In the genomic region with DNA sequence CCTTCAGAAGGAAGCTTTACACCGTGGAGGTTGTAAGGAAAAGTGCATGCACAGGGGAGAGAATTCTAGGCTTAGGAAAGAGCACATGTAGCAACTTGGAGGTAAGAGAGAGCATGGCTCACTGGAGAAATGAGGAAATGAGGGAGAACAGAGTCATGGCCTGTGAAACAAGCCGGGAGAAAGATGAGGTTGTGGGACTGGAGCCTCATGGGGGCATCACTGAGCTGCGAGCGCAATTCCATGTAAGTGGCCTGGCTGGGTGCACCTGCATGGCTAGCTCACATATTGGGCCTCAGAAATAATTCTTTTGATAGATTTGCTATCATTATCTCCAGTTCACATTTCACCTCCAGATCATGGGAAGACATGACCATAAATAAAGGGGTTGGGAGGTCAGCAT, we compare ENCODE assay signal across 22 cellular contexts.
DNase-seq lines count a peak whose midpoint lies in the region; ATAC-seq, FAIRE-seq and TF ChIP-seq lines count a peak whose summit lies in the region.
"Had no signal": no experiment of that assay in that cellular context is flagged by ENCODE, and none has a peak within 500 bp of the region (broad histone marks: within the 10 kb centered on the region; RNA-seq: fewer than 3 reads in every experiment).

No MANE protein-coding gene starts in this region.

- TF ChIP-seq RAD21 in HepG2 (CRISPR knock-in tag; IDR thresholded peaks at IDR 0.05) = no peak

- peaks cover 4 to 34% of the 10 kb centered on the region in 2 experiments; a peak in 4 of 5 replicates for H3K27me3 ChIP-seq in HepG2 (ENCODE audit: control insufficient read depth in 1 of 2, insufficient read depth in 2 of 2, low read length in 2 of 2)
- no peaks in the 10 kb centered on the region for H3K27me3 ChIP-seq in right lobe of liver
- H3K27me3 ChIP-seq: transverse colon had no signal

- 3% methylated on average over 4 of the region's 4 CpGs for WGBS in HepG2 (ENCODE audit: low lambda C conversion rate)
- WGBS in right lobe of liver (ENCODE audit: insufficient coverage, low coverage, low lambda C conversion rate, missing lambda C conversion rate) = 49% methylated on average over 3 of the region's 4 CpGs

- in situ Hi-C loops in HepG2 (cut with HindIII; ENCODE audit: extremely low pct_ligation_motif_present, low pct_unique_long_range_greater_than_20kb) (no loop called here), G401 (cut with HindIII; ENCODE audit: low sequenced_read_pairs) (no loop called here)

- TF ChIP-seq CTCF in HepG2 (CRISPR knock-in tag; IDR thresholded peaks at IDR 0.05) = 0 out of 2 replicates have a peak, but pooled peaks have one; percentile 23
- TF ChIP-seq CTCF in right lobe of liver (IDR thresholded peaks at IDR 0.05) = no peak
- peak; percentile 22 for TF ChIP-seq CTCF in NB4 (IDR thresholded peaks at IDR 0.05; ENCODE audit: low read depth, low read length)
- TF ChIP-seq CTCF in epithelial cell of esophagus (IDR thresholded peaks at IDR 0.05; ENCODE audit: insufficient read depth, low read depth, low read length, missing control alignments) = no peak

- H3K4me3 ChIP-seq in HepG2 (replicated peaks in 1 of 3; ENCODE audit: insufficient read depth in 1 of 3, low read depth in 2 of 3, low read length in 3 of 3) = no peak overlapping the region
- no peak overlapping the region for H3K4me3 ChIP-seq in right lobe of liver
- H3K4me3 ChIP-seq in NB4 (ENCODE audit: low read depth, low read length) = no peak overlapping the region
- no peak overlapping the region for H3K4me3 ChIP-seq in epithelial cell of esophagus (ENCODE audit: low read length)
- H3K4me3 ChIP-seq: transverse colon had no signal

- intact Hi-C loops in HepG2 (cut with micrococcal nuclease; ENCODE audit: unreplicated experiment) = no loop called here
- intact Hi-C loops in right lobe of liver (cut with DNase I) = no loop called here

- no peak overlapping the region for H3K27ac ChIP-seq in HepG2 (ENCODE audit: extremely low read length, insufficient read depth, low read length)
- no peak overlapping the region for H3K27ac ChIP-seq in right lobe of liver
- H3K27ac ChIP-seq: transverse colon, VCaP had no signal

- no TSS peak for BruUV-seq in HepG2 (replicated peaks; lab: Mats Ljungman, UMichigan)

- no peaks in the 10 kb centered on the region; the same call in 1 of the 2 replicates for H4K20me1 ChIP-seq in HepG2 (ENCODE audit: insufficient read depth, low read length)

- H2AFZ ChIP-seq in HepG2 (ENCODE audit: low read length) = no peak overlapping the region

- POLR2A ChIA-PET in HepG2 (lab: Yijun Ruan, JAX) = no interaction called here

- TF ChIP-seq POLR2A in HepG2 (IDR thresholded peaks at IDR 0.05; ENCODE audit: insufficient read depth in 1 of 2, low read depth in 2 of 2, low read length in 2 of 2) (no peak), right lobe of liver (IDR thresholded peaks at IDR 0.05) (no peak), NB4 (IDR thresholded peaks at IDR 0.05; ENCODE audit: extremely low read depth, insufficient read length) (no peak)

- DNase-seq in HepG2 (ENCODE audit: low spot score) (no peak), right lobe of liver (no peak), NB4 (ENCODE audit: low read depth) (peak; percentile 36), epithelial cell of esophagus (ENCODE audit: low read depth) (peak; percentile 7), DMS79 treated with DMSO at 0.1 percent for 48 hours (lab: John Stamatoyannopoulos, UW) (no peak), G401 (ENCODE audit: low spot score) (no peak), DMS114 treated with DMSO at 0.1 percent for 48 hours (lab: John Stamatoyannopoulos, UW; ENCODE audit: unreplicated experiment) (no peak), NCI-H1092 (lab: John Stamatoyannopoulos, UW) (no peak)
- DNase-seq: activated CD4-positive, alpha-beta T cell treated with anti-CD3 and anti-CD28 coated beads, Interleukin-2, amount 50 U/mL, for 48 hours; activated T-cell treated with anti-CD3 and anti-CD28 coated beads, Interleukin-2, amount 50 U/mL, for 72 hours; CD8-positive, alpha-beta T cell; GOT3; kidney; naive B cell; NCI-H1694; NCI-H446; stimulated activated naive B cell treated with anti-CD40 and anti-IgM and Interleukin-4, amounts not matched to agents 10 μg/mL and 1 μg/mL and 100 μg/mL, for 72 hours; T-helper 17 cell; transverse colon had no signal

- H3K79me2 ChIP-seq in HepG2 (ENCODE audit: insufficient read depth, low read length) = no peaks in the 10 kb centered on the region

- no peaks in the 10 kb centered on the region for H3K4me1 ChIP-seq in HepG2 (ENCODE audit: insufficient read depth, low read length)
- no peaks in the 10 kb centered on the region for H3K4me1 ChIP-seq in right lobe of liver
- H3K4me1 ChIP-seq: transverse colon had no signal

- no peak overlapping the region for H3K9ac ChIP-seq in HepG2 (ENCODE audit: insufficient read depth, low read depth, low read length)

- CTCF ChIA-PET in HepG2 (lab: Yijun Ruan, JAX; ENCODE audit: low intra/inter-chr PET ratio, low total read pairs) = no interaction called here

- H3K36me3 ChIP-seq in HepG2 (replicated peaks in 1 of 2; ENCODE audit: control insufficient read depth in 1 of 2, insufficient read depth in 2 of 2, low read length in 2 of 2) (no peaks in the 10 kb centered on the region), right lobe of liver (no peaks in the 10 kb centered on the region)
- H3K36me3 ChIP-seq: transverse colon had no signal

- H3K9me3 ChIP-seq in HepG2 (ENCODE audit: low read length) (no peaks in the 10 kb centered on the region), right lobe of liver (no peaks in the 10 kb centered on the region)
- H3K9me3 ChIP-seq: transverse colon had no signal

- FAIRE-seq in HepG2 (lab: Jason Lieb, UNC) = no peak
- FAIRE-seq: HTR-8/SVneo, kidney had no signal

- ATAC-seq in HepG2 (no peak), right lobe of liver (no peak)
- ATAC-seq: activated naive CD4-positive, alpha-beta T cell treated with anti-CD3 and anti-CD28 coated beads, Interleukin-2, amount 50 U/mL, for 72 hours; activated T-cell treated with anti-CD3 and anti-CD28 coated beads, Interleukin-2, amount 50 U/mL, for 72 hours; CD8-positive, alpha-beta T cell; stimulated activated naive B cell treated with anti-CD40 and anti-IgM and Interleukin-4, amounts not matched to agents 10 μg/mL and 1 μg/mL and 100 μg/mL, for 72 hours; T-helper 17 cell had no signal

- TF ChIP-seq EP300 in HepG2 (IDR thresholded peaks at IDR 0.05; ENCODE audit: low read depth in 2 of 2, low read length in 2 of 2) = no peak
- TF ChIP-seq EP300 in HepG2 (CRISPR knock-in tag; IDR thresholded peaks at IDR 0.05; ENCODE audit: borderline replicate concordance) = no peak

- no peak overlapping the region for H3K4me2 ChIP-seq in HepG2 (ENCODE audit: low read depth, low read length)

TF ChIP-seq in HepG2, 621 proteins besides CTCF, POLR2A, EP300 and RAD21 (continues in another document):
- TF ChIP-seq, protein P1, sequence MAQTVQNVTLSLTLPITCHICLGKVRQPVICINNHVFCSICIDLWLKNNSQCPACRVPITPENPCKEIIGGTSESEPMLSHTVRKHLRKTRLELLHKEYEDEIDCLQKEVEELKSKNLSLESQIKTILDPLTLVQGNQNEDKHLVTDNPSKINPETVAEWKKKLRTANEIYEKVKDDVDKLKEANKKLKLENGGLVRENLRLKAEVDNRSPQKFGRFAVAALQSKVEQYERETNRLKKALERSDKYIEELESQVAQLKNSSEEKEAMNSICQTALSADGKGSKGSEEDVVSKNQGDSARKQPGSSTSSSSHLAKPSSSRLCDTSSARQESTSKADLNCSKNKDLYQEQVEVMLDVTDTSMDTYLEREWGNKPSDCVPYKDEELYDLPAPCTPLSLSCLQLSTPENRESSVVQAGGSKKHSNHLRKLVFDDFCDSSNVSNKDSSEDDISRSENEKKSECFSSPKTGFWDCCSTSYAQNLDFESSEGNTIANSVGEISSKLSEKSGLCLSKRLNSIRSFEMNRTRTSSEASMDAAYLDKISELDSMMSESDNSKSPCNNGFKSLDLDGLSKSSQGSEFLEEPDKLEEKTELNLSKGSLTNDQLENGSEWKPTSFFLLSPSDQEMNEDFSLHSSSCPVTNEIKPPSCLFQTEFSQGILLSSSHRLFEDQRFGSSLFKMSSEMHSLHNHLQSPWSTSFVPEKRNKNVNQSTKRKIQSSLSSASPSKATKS (CRISPR knock-in tag; IDR thresholded peaks at IDR 0.05) = no peak

Comparison
In these comparisons a context has a peak if more than half of its experiments do, and no peak if none do; other contexts are left out.
1. CTCF ChIP-seq: peak in HepG2 (single experiment) and NB4 (single experiment); none in right lobe of liver (0 of 4) and epithelial cell of esophagus (single experiment).
2. DNase-seq: peak in NB4 (single experiment) and epithelial cell of esophagus (single experiment); none in HepG2 (single experiment), right lobe of liver (0 of 3), DMS79 treated with DMSO at 0.1 percent for 48 hours (single experiment), G401 (single experiment), DMS114 treated with DMSO at 0.1 percent for 48 hours (single experiment) and NCI-H1092 (single experiment).